ENCODE assay signal across 8 cellular contexts in the genomic region with DNA sequence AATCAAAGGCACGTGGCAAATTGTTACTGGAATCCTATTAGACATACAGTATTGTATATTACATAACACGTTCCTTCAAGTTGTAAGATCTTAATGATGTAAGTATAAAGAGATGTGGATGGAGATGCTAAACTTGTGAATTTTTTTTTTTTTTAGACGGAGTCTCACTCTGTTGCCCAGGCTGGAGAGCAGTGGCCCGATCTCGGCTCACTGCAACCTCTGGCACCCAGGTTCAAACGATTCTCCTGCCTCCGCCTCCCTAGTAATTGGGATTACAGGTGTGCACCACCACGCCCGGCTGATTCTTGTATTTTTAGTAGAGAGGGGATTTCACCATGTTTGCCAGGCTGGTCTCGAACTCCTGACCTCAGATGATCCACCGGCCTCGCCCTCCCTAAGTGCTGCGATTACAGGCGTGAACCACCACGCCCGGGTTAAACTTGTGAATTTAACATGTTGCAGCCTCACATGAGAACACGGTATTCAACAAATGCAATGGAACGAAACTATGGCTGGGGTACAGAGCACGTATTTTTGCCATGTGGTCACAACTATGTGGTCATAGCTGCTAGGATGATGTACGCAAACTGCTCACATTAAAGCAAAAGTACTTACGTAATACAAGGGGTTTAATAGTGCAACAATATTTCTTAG.
A peak's percentile ranks its signal among the peaks of the same experiment; 100 is the strongest.
DNase-seq lines count a peak whose midpoint lies in the region; ATAC-seq lines count a peak whose summit lies in the region.

No MANE protein-coding gene starts in this region.

- peak overlapping the region; percentile 84 for H3K4me3 ChIP-seq in SK-N-MC

- no peaks in the 10 kb centered on the region for H3K9me3 ChIP-seq in SK-N-MC (ENCODE audit: low read depth, low read length)

- peak overlapping the region; percentile 93 for H3K27ac ChIP-seq in SK-N-MC

- peak; percentile 18 for ATAC-seq in HG02970 (IDR thresholded peaks at IDR 0.05; ENCODE audit: low FRiP score, unreplicated experiment)

- peak overlapping the region; percentile 97 for H3K9ac ChIP-seq in SK-N-MC (ENCODE audit: insufficient read length)

- peak; percentile 80 for DNase-seq in NCI-H2227 (lab: John Stamatoyannopoulos, UW; ENCODE audit: unreplicated experiment)
- DNase-seq in NCI-H2227 treated with DMSO at 0.1 percent for 48 hours (lab: John Stamatoyannopoulos, UW) = no peak
- no peak for DNase-seq in SK-N-MC (ENCODE audit: low read depth, low spot score)
- DNase-seq in amniotic epithelial cell (ENCODE audit: low read depth) = peak; percentile 84
- peak; percentile 80 for DNase-seq in iris pigment epithelial cell (ENCODE audit: low read depth)
- peak; percentile 5 to 7 for DNase-seq in stimulated activated CD8-positive, alpha-beta memory T cell treated with anti-CD3 and anti-CD28 coated beads, Interleukin-4, amount 100 ng/mL, for 4 hours (ENCODE audit: low read depth in 2 of 2, low spot score in 1 of 2)
- DNase-seq in OCI-M1 (lab: John Stamatoyannopoulos, UW) = no peak

- H3K36me3 ChIP-seq in SK-N-MC (ENCODE audit: insufficient read depth, low read length) = no peaks in the 10 kb centered on the region; the same call in 1 of the 2 replicates

Comparison
In these comparisons a context has a peak if more than half of its experiments do, and no peak if none do; other contexts are left out.
1. DNase-seq: peak in NCI-H2227 (single experiment), amniotic epithelial cell (single experiment), iris pigment epithelial cell (single experiment) and stimulated activated CD8-positive, alpha-beta memory T cell treated with anti-CD3 and anti-CD28 coated beads, Interleukin-4, amount 100 ng/mL, for 4 hours (2 of 2); none in NCI-H2227 treated with DMSO at 0.1 percent for 48 hours (single experiment), SK-N-MC (single experiment) and OCI-M1 (single experiment).